In the genomic region with DNA sequence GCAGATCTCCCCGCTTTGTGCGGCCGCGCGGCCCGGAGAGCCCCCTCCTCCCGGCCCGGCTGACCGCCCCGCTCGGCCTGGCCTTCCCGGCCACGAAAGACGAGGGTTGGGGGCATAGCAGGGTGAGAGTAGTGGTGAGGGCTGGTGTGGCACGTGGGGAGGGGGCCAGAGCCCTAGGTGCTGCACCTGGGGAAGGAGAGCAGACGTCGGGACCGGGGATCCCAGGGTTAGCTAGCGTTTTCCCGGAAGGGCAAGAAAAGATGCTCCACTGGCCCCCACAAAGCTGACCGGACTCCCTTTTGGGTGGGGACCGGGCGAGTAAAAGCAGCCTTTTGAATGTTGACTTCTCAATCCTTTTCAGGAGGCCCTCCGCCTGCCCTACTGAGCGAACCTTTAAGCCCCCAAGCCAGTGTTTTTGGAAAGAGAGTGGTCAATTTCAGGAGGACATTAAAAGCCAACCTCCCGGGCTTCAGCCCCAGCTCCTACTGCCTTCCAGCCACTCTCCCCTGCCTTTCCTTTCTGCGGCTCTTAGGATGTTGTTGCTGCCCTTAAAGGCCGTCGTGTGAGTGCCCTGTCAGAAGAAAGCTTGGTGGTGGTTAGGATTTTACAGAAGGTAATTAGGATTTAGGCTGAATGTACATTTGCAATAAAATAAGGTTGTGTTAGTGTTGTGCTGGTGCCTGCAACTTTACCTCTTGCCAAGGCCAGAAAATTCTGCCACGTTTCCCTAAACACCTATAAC, we compare ENCODE assay signal across 8 cellular contexts. TPM values are rescaled to one million over a fixed set of nuclear protein-coding genes. Genes with fewer than 3 reads are reported as not detected.
DNase-seq lines count a peak whose midpoint lies in the region; ATAC-seq and TF ChIP-seq lines count a peak whose summit lies in the region.

No MANE protein-coding gene starts in this region.

- no peaks in the 10 kb centered on the region for H3K27me3 ChIP-seq in PC-3 (ENCODE audit: low read length)

- no peak overlapping the region for H3K27ac ChIP-seq in PC-3 (ENCODE audit: low read length)

- peaks cover 12% of the 10 kb centered on the region for H3K27me3 Mint-ChIP-seq in endothelial cell (ENCODE audit: unreplicated experiment)

- POLR2A ChIA-PET in PC-3 (lab: Charles Lee; ENCODE audit: unreplicated experiment), result interaction anchor here (0.6 kb wide), 1 partner anchor 94 kb away, joined by 4 read pairs; no protein-coding TSS in a partner anchor

- H3K36me3 Mint-ChIP-seq in endothelial cell (ENCODE audit: low read depth, unreplicated experiment), result peaks cover 5% of the 10 kb centered on the region

- CTCF ChIA-PET in PC-3 (lab: Charles Lee), result no interaction called here

- H3K4me3 Mint-ChIP-seq in endothelial cell (ENCODE audit: unreplicated experiment), result peak overlapping the region; percentile 83

- H3K9ac ChIP-seq in PC-3 (ENCODE audit: low read length), result no peak overlapping the region

- no peaks in the 10 kb centered on the region for H3F3A ChIP-seq in PC-3 (ENCODE audit: low read length, unreplicated experiment)

- in situ Hi-C loops in Caki2 (cut with HindIII; ENCODE audit: low pct_unique_long_range_greater_than_20kb, low sequenced_read_pairs), result loop anchor here (25.0 kb wide), 1 partner anchor 310 kb away; no protein-coding TSS in a partner anchor

- H3K27ac Mint-ChIP-seq in endothelial cell (ENCODE audit: unreplicated experiment), result peak overlapping the region; percentile 59

- H3K9me2 ChIP-seq in PC-3 (replicated peaks; ENCODE audit: low read length), result no peaks in the 10 kb centered on the region

- H3K79me2 ChIP-seq in PC-3 (ENCODE audit: low read length), result 0 out of 2 replicates have a peak, but pooled peaks cover 7% of the 10 kb centered on the region

- 0 out of 2 replicates have a peak, but pooled peaks cover 4% of the 10 kb centered on the region for H3K4me1 ChIP-seq in PC-3 (ENCODE audit: insufficient read depth, low read length)

- intact Hi-C loops in PC-3 (cut with micrococcal nuclease), result loop anchor here (2.0 to 5.0 kb wide), 3 partner anchors 95 to 355 kb away; no protein-coding TSS in a partner anchor

- ATAC-seq in PC-3, result no peak
- ATAC-seq in omental fat pad (ENCODE audit: low FRiP score), result peak; percentile 34
- ATAC-seq in HG03095 (IDR thresholded peaks at IDR 0.05; ENCODE audit: unreplicated experiment), result no peak

- peak overlapping the region; percentile 57 for H3K4me2 ChIP-seq in PC-3 (ENCODE audit: low read length)

- H4K20me1 ChIP-seq in PC-3 (ENCODE audit: low read length), result no peaks in the 10 kb centered on the region

- peak overlapping the region; percentile 58 for H3K4me3 ChIP-seq in PC-3 (ENCODE audit: low read length)

- DNase-seq in Caki2 (ENCODE audit: low read depth) (peak; percentile 8), PC-3 (no peak), endothelial cell (ENCODE audit: low spot score) (no peak), omental fat pad (ENCODE audit: low spot score) (no peak), NOMO-1 treated with dmso at 0.1 percent for 144 hours (lab: John Stamatoyannopoulos, UW; ENCODE audit: unreplicated experiment) (no peak), occipital lobe (lab: John Stamatoyannopoulos, UW) (no peak), NCI-H2029 treated with DMSO at 0.1 percent for 48 hours (lab: John Stamatoyannopoulos, UW) (no peak)

- no peaks in the 10 kb centered on the region for H3K9me3 Mint-ChIP-seq in endothelial cell (ENCODE audit: unreplicated experiment)

- no peaks in the 10 kb centered on the region for H3K36me3 ChIP-seq in PC-3 (ENCODE audit: low read depth, low read length)

- no peaks in the 10 kb centered on the region for H3K9me3 ChIP-seq in PC-3 (ENCODE audit: low read length)

- peak overlapping the region; percentile 65; the same call in 1 of the 2 replicates for H2AFZ ChIP-seq in PC-3 (ENCODE audit: low read length)

- no TSS peak for BruUV-seq in PC-3 (replicated peaks; lab: Mats Ljungman, UMichigan)

- TF ChIP-seq CTCF in PC-3 (conservative IDR thresholded peaks at IDR 0.05; ENCODE audit: low read depth, low read length) (no peak), endothelial cell (IDR thresholded peaks at IDR 0.05; ENCODE audit: unreplicated experiment) (no peak), omental fat pad (IDR thresholded peaks at IDR 0.05) (no peak)

- H3K4me1 Mint-ChIP-seq in endothelial cell (ENCODE audit: unreplicated experiment), result peaks cover 10% of the 10 kb centered on the region

RNA-seq across cellular contexts. Expression of a gene that starts 0.7 kb away (rescaled TPM):
- 2.2 and 8.1 TPM in 2 replicates for total RNA-seq in Caki2 (2014; rRNA removed; shearing (Covaris generic); ENCODE audit: low replicate concordance)
- 4.8 and 7.0 TPM in 2 replicates for total RNA-seq in PC-3 (2014; rRNA removed)
- 3.9 TPM for total RNA-seq in endothelial cell (ENCODE audit: unreplicated experiment)
- total RNA-seq in omental fat pad, result 1 to 10 TPM; 4.0 to 9.4 (median 7.0) TPM
- total RNA-seq in occipital lobe, result 65.4 TPM
